Comparison of ENCODE assay signal across 17 cellular contexts in the genomic region with DNA sequence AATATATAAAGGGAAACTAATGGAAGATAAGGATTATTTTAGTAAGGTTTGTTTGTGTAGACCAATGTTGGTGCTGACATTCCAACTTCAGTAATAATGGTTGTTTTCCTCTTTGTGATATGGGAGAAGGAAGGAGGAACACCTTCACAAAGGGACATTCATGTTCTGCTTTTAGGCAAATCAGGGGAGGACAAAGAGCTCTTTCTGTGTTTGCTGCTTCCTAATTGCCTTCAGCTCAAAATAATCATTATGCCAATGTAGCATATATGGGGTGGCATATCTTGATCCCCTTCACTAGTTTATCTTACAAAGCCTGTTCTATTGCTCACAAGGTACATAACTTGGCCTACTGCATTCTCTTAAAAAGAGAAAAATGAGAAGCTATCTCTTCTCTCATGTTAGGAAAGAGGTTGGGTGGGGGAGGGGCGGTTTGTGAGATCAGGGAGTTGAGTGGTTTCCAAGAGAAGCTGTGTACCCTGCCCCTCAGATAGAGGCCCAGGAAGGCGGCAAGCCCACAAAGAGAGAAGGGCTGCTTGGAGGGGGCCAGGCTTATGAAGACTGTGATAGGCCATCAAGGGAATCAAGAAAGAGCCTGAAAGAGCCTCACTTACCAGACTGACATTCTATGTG.
"Had no signal": no experiment of that assay in that cellular context is flagged by ENCODE, and none has a peak within 500 bp of the region (broad histone marks: within the 10 kb centered on the region; RNA-seq: fewer than 3 reads in every experiment).

No MANE protein-coding gene starts in this region.

- H3K4me3 ChIP-seq: lower lobe of right lung, stomach, thoracic aorta had no signal

- DNase-seq: activated CD4-positive, alpha-beta T cell treated with anti-CD3 and anti-CD28 coated beads for 1 hour; activated CD4-positive, alpha-beta T cell treated with anti-CD3 and anti-CD28 coated beads, Interleukin-2, amount 50 U/mL, for 48 hours; activated CD8-positive, alpha-beta memory T cell treated with anti-CD3 and anti-CD28 coated beads, Interleukin-2, amount 10 ng/mL, durations not matched to agents 7 days and 5 days; activated effector memory CD4-positive, alpha-beta T cell treated with Interleukin-2 at 50 U/mL for 16 hours; activated T-cell treated with anti-CD3 and anti-CD28 coated beads, Interleukin-2, amount 50 U/mL, for 24 hours; amniotic stem cell; hypothalamus; left cardiac atrium; lower lobe of right lung; naive thymus-derived CD8-positive, alpha-beta T cell; stomach had no signal

- H3K27ac ChIP-seq: lower lobe of right lung, thoracic aorta had no signal

- H3K9me3 ChIP-seq: lower lobe of right lung, stomach, thoracic aorta had no signal

- H3K36me3 Mint-ChIP-seq: activated CD8-positive, alpha-beta memory T cell treated with anti-CD3 and anti-CD28 coated beads, Interleukin-2, amount 10 ng/mL, durations not matched to agents 7 days and 5 days; brain; naive thymus-derived CD8-positive, alpha-beta T cell had no signal

- ATAC-seq: activated CD8-positive, alpha-beta memory T cell treated with anti-CD3 and anti-CD28 coated beads, Interleukin-2, amount 10 ng/mL, durations not matched to agents 7 days and 5 days; activated naive CD4-positive, alpha-beta T cell treated with anti-CD3 and anti-CD28 coated beads, Interleukin-2, amount 50 U/mL, for 72 hours; left cardiac atrium; lower lobe of right lung; naive thymus-derived CD8-positive, alpha-beta T cell had no signal

- H3K4me3 Mint-ChIP-seq: activated CD8-positive, alpha-beta memory T cell treated with anti-CD3 and anti-CD28 coated beads, Interleukin-2, amount 10 ng/mL, durations not matched to agents 7 days and 5 days; activated T-cell treated with anti-CD3 and anti-CD28 coated beads, Interleukin-2, amount 50 U/mL, for 24 hours; brain; dendritic cell treated with granulocyte-macrophage colony-stimulating factor and Interleukin-4, amounts not matched to agents 40 ng/mL and 50 ng/mL, for 4 days; naive thymus-derived CD8-positive, alpha-beta T cell; T-helper 2 cell treated with Interferon-gamma antibody and Interleukin-4, amounts not matched to agents 5 μg/mL and 100 μg/mL, for 36 hours had no signal

- H3K27ac Mint-ChIP-seq: activated CD8-positive, alpha-beta memory T cell treated with anti-CD3 and anti-CD28 coated beads, Interleukin-2, amount 10 ng/mL, durations not matched to agents 7 days and 5 days; activated naive CD4-positive, alpha-beta T cell treated with anti-CD3 and anti-CD28 coated beads, Interleukin-2, amount 50 U/mL, for 72 hours; activated T-cell treated with anti-CD3 and anti-CD28 coated beads, Interleukin-2, amount 50 U/mL, for 24 hours; brain; dendritic cell treated with granulocyte-macrophage colony-stimulating factor and Interleukin-4, amounts not matched to agents 40 ng/mL and 50 ng/mL, for 4 days; naive thymus-derived CD8-positive, alpha-beta T cell; T-helper 2 cell treated with Interferon-gamma antibody and Interleukin-4, amounts not matched to agents 5 μg/mL and 100 μg/mL, for 36 hours had no signal

- FAIRE-seq: urothelium cell line had no signal

- H3K36me3 ChIP-seq: lower lobe of right lung, stomach, thoracic aorta had no signal

- H3K9me3 Mint-ChIP-seq: activated naive CD4-positive, alpha-beta T cell treated with anti-CD3 and anti-CD28 coated beads, Interleukin-2, amount 50 U/mL, for 72 hours; activated T-cell treated with anti-CD3 and anti-CD28 coated beads, Interleukin-2, amount 50 U/mL, for 24 hours; dendritic cell treated with granulocyte-macrophage colony-stimulating factor and Interleukin-4, amounts not matched to agents 40 ng/mL and 50 ng/mL, for 4 days; naive thymus-derived CD8-positive, alpha-beta T cell; T-helper 2 cell treated with Interferon-gamma antibody and Interleukin-4, amounts not matched to agents 5 μg/mL and 100 μg/mL, for 36 hours had no signal
